8 cellular contexts compared by ENCODE assay signal in genomic region chr20:1467082-1467354, GRCh38. TPM values are rescaled to one million over a fixed set of nuclear protein-coding genes. Genes with fewer than 3 reads are reported as not detected.
DNase-seq lines count a peak whose midpoint lies in the region; ATAC-seq, FAIRE-seq and TF ChIP-seq lines count a peak whose summit lies in the region.

No MANE protein-coding gene starts in this region.

- no peak overlapping the region for H4K5ac ChIP-seq in mesendoderm (ENCODE audit: low read length)

- no peak for FAIRE-seq in HepG2 (lab: Jason Lieb, UNC)

- H3K27ac ChIP-seq in HepG2 (ENCODE audit: extremely low read length, insufficient read depth, low read length): peak overlapping the region; percentile 62
- H3K27ac ChIP-seq in subcutaneous abdominal adipose tissue (ENCODE audit: low read depth, low read length): peak overlapping the region; percentile 85
- no peak overlapping the region for H3K27ac ChIP-seq in trophoblast cell (ENCODE audit: low read depth, low read length)
- no peak overlapping the region for H3K27ac ChIP-seq in mesendoderm (ENCODE audit: low read depth, low read length)

- no peak overlapping the region for H3K18ac ChIP-seq in trophoblast cell (ENCODE audit: low read length)
- no peak overlapping the region for H3K18ac ChIP-seq in mesendoderm (ENCODE audit: low read length)

- no peak overlapping the region for H2BK12ac ChIP-seq in trophoblast cell (ENCODE audit: low read length)

- POLR2A ChIA-PET in activated CD8-positive, alpha-beta T cell treated with anti-CD3 and anti-CD28 coated beads for 36 hours (lab: Charles Lee): interaction anchor here (0.8 to 1.4 kb wide), 5 partner anchors 8 to 310 kb away, joined by 3 read pairs; partner anchors contain the start of gene SIRPB2
- POLR2A ChIA-PET in HepG2 (lab: Yijun Ruan, JAX): interaction anchor here (2.1 to 3.3 kb wide), 2 partner anchors 74 to 142 kb away, joined by 8 to 32 read pairs; partner anchors contain the start of gene FKBP1A

- H4K20me1 ChIP-seq in HepG2 (ENCODE audit: insufficient read depth, low read length): peaks cover 16% of the 10 kb centered on the region

- peak overlapping the region; percentile 83 for H3K4me3 Mint-ChIP-seq in T-helper 1 cell treated with Interleukin-12 subunit alpha and Interleukin-12 subunit beta and Interleukin-4 antibody, amounts not matched to agents 30 μg/mL and 1 μg/mL, for 36 hours
- H3K4me3 Mint-ChIP-seq in activated CD8-positive, alpha-beta T cell treated with anti-CD3 and anti-CD28 coated beads for 36 hours: peak overlapping the region; percentile 83

- H4K8ac ChIP-seq in trophoblast cell (ENCODE audit: low read depth, low read length): no peak overlapping the region
- no peak overlapping the region for H4K8ac ChIP-seq in mesendoderm (ENCODE audit: low read depth, low read length)

- WGBS in HepG2 (ENCODE audit: low lambda C conversion rate): 3% methylated on average over 7 of the region's 7 CpGs
- WGBS in trophoblast cell (ENCODE audit: extremely low coverage, insufficient coverage, insufficient read length): no CpG with 5 or more reads among the region's 7 CpGs
- no CpG with 5 or more reads among the region's 7 CpGs for WGBS in mesendoderm (ENCODE audit: extremely low coverage, insufficient coverage, low lambda C conversion rate)

- no peak for DNase-seq in T-helper 1 cell
- no peak for DNase-seq in activated CD8-positive, alpha-beta T cell treated with anti-CD3 and anti-CD28 coated beads for 36 hours
- no peak for DNase-seq in HepG2 (ENCODE audit: low spot score)
- DNase-seq in trophoblast cell: no peak
- no peak for DNase-seq in putamen (ENCODE audit: low spot score)
- DNase-seq in mesendoderm: no peak

- peak overlapping the region; percentile 74 for H3K9ac ChIP-seq in HepG2 (ENCODE audit: insufficient read depth, low read depth, low read length)
- peak overlapping the region in 1 of 5 donors; percentile 59 for H3K9ac ChIP-seq in subcutaneous abdominal adipose tissue (ENCODE audit: low read length in 5 of 5)
- no peak overlapping the region for H3K9ac ChIP-seq in trophoblast cell (ENCODE audit: low read length)
- H3K9ac ChIP-seq in mesendoderm (ENCODE audit: low read length): no peak overlapping the region

- no peak for ATAC-seq in activated CD8-positive, alpha-beta T cell treated with anti-CD3 and anti-CD28 coated beads for 36 hours
- no peak; the same call in 2 of the 3 replicates for ATAC-seq in HepG2

- H3K79me1 ChIP-seq in trophoblast cell (ENCODE audit: low read length): peaks cover 4% of the 10 kb centered on the region
- peaks cover 23% of the 10 kb centered on the region for H3K79me1 ChIP-seq in mesendoderm (ENCODE audit: low read length)

- H3K27me3 ChIP-seq in HepG2 (ENCODE audit: control insufficient read depth in 1 of 2, insufficient read depth in 2 of 2, low read length in 2 of 2) (no peaks in the 10 kb centered on the region; a peak in 2 of 5 replicates), subcutaneous abdominal adipose tissue (ENCODE audit: control insufficient read depth in 5 of 5, insufficient read depth in 4 of 5, low read length in 5 of 5) (no peaks in the 10 kb centered on the region), trophoblast cell (ENCODE audit: insufficient read depth, low read length) (no peaks in the 10 kb centered on the region), mesendoderm (ENCODE audit: insufficient read depth, low read length, poor library complexity) (no peaks in the 10 kb centered on the region)

- H3K36me3 Mint-ChIP-seq in T-helper 1 cell treated with Interleukin-12 subunit alpha and Interleukin-12 subunit beta and Interleukin-4 antibody, amounts not matched to agents 30 μg/mL and 1 μg/mL, for 36 hours (ENCODE audit: low read depth): peaks cover 4% of the 10 kb centered on the region
- H3K36me3 Mint-ChIP-seq in activated CD8-positive, alpha-beta T cell treated with anti-CD3 and anti-CD28 coated beads for 36 hours (ENCODE audit: low read depth): peaks cover 11% of the 10 kb centered on the region

- H2BK120ac ChIP-seq in trophoblast cell (ENCODE audit: insufficient read depth, low read length, poor library complexity) (no peak overlapping the region), mesendoderm (ENCODE audit: low read depth, low read length) (no peak overlapping the region)

- H3K4me1 Mint-ChIP-seq in T-helper 1 cell treated with Interleukin-12 subunit alpha and Interleukin-12 subunit beta and Interleukin-4 antibody, amounts not matched to agents 30 μg/mL and 1 μg/mL, for 36 hours (ENCODE audit: low read depth): peaks cover 41% of the 10 kb centered on the region
- H3K4me1 Mint-ChIP-seq in activated CD8-positive, alpha-beta T cell treated with anti-CD3 and anti-CD28 coated beads for 36 hours (ENCODE audit: low read depth): peaks cover 43% of the 10 kb centered on the region

- peaks cover 40% of the 10 kb centered on the region for H3K79me2 ChIP-seq in HepG2 (ENCODE audit: insufficient read depth, low read length)
- H3K79me2 ChIP-seq in trophoblast cell (ENCODE audit: control insufficient read depth, insufficient read depth, low read length, poor library complexity): peaks cover 4% of the 10 kb centered on the region
- peaks cover 20% of the 10 kb centered on the region for H3K79me2 ChIP-seq in mesendoderm (ENCODE audit: control insufficient read depth, insufficient read depth, low read length)

- H3K4me1 ChIP-seq in HepG2 (ENCODE audit: insufficient read depth, low read length): peaks cover 63% of the 10 kb centered on the region
- H3K4me1 ChIP-seq in subcutaneous abdominal adipose tissue (ENCODE audit: control insufficient read depth in 5 of 5, insufficient read depth in 5 of 5, low read length in 5 of 5): peaks cover 14 to 52% (median 40%) of the 10 kb centered on the region in 5 donors
- peaks cover 0 to 4% of the 10 kb centered on the region in 2 experiments for H3K4me1 ChIP-seq in trophoblast cell (ENCODE audit: control insufficient read depth in 1 of 2, insufficient read depth in 2 of 2, low read length in 2 of 2)
- no peaks in the 10 kb centered on the region for H3K4me1 ChIP-seq in mesendoderm (ENCODE audit: control insufficient read depth, low read depth, low read length)

- CTCF ChIA-PET in activated CD8-positive, alpha-beta T cell treated with anti-CD3 and anti-CD28 coated beads for 36 hours (lab: Charles Lee): interaction anchor here (0.8 to 4.5 kb wide), 21 partner anchors 8 to 314 kb away, joined by 3 to 44 read pairs (median 5); partner anchors contain the start of gene SDCBP2
- CTCF ChIA-PET in HepG2 (lab: Yijun Ruan, JAX; ENCODE audit: low intra/inter-chr PET ratio, low total read pairs): interaction anchor here (0.9 to 2.5 kb wide), 3 partner anchors 37 to 310 kb away, joined by 3 to 9 read pairs (median 3); no protein-coding TSS in a partner anchor

- peak overlapping the region; percentile 97 for H3K4me2 ChIP-seq in HepG2 (ENCODE audit: low read depth, low read length)
- H3K4me2 ChIP-seq in trophoblast cell (ENCODE audit: low read length): no peak overlapping the region
- no peak overlapping the region for H3K4me2 ChIP-seq in mesendoderm (ENCODE audit: low read length)

- H3K23ac ChIP-seq in trophoblast cell (ENCODE audit: low read length) (no peak overlapping the region), mesendoderm (ENCODE audit: low read length) (no peak overlapping the region)

- peak; percentile 60 for TF ChIP-seq CTCF in activated CD8-positive, alpha-beta T cell treated with anti-CD3 and anti-CD28 coated beads for 36 hours (IDR thresholded peaks at IDR 0.05)
- TF ChIP-seq CTCF in HepG2 (CRISPR knock-in tag; IDR thresholded peaks at IDR 0.05): no peak

- H3K9me3 ChIP-seq in HepG2 (ENCODE audit: low read length) (no peaks in the 10 kb centered on the region), subcutaneous abdominal adipose tissue (ENCODE audit: control insufficient read depth in 5 of 5, low read length in 5 of 5) (no peaks in the 10 kb centered on the region), trophoblast cell (ENCODE audit: insufficient read depth, low read depth, low read length) (no peaks in the 10 kb centered on the region)

- no peaks in the 10 kb centered on the region for H3K9me3 Mint-ChIP-seq in T-helper 1 cell treated with Interleukin-12 subunit alpha and Interleukin-12 subunit beta and Interleukin-4 antibody, amounts not matched to agents 30 μg/mL and 1 μg/mL, for 36 hours
- H3K9me3 Mint-ChIP-seq in activated CD8-positive, alpha-beta T cell treated with anti-CD3 and anti-CD28 coated beads for 36 hours: no peaks in the 10 kb centered on the region

- H2BK15ac ChIP-seq in mesendoderm (replicated peaks; ENCODE audit: low read depth): no peak overlapping the region

- H3K27me3 Mint-ChIP-seq in T-helper 1 cell treated with Interleukin-12 subunit alpha and Interleukin-12 subunit beta and Interleukin-4 antibody, amounts not matched to agents 30 μg/mL and 1 μg/mL, for 36 hours (ENCODE audit: low read depth): peaks cover 20% of the 10 kb centered on the region
- H3K27me3 Mint-ChIP-seq in activated CD8-positive, alpha-beta T cell treated with anti-CD3 and anti-CD28 coated beads for 36 hours: peaks cover 4% of the 10 kb centered on the region

- no peak overlapping the region for H3K14ac ChIP-seq in trophoblast cell (ENCODE audit: low read length)

- in situ Hi-C loops in HepG2 (cut with HindIII; ENCODE audit: extremely low pct_ligation_motif_present, low pct_unique_long_range_greater_than_20kb): no loop called here

- H2AK5ac ChIP-seq in trophoblast cell (ENCODE audit: low read length): no peak overlapping the region
- H2AK5ac ChIP-seq in mesendoderm (ENCODE audit: low read length): no peak overlapping the region

- no peak for TF ChIP-seq RAD21 in HepG2 (CRISPR knock-in tag; IDR thresholded peaks at IDR 0.05)

- no peak overlapping the region for H4K12ac ChIP-seq in trophoblast cell (ENCODE audit: low read depth, low read length)

- peak overlapping the region; percentile 30 to 98 (median 55) for H3K4me3 ChIP-seq in HepG2 (replicated peaks in 1 of 3; ENCODE audit: insufficient read depth in 1 of 3, low read depth in 2 of 3, low read length in 3 of 3)
- peak overlapping the region; percentile 10 to 55 (median 53) for H3K4me3 ChIP-seq in subcutaneous abdominal adipose tissue (ENCODE audit: low read depth in 1 of 5, low read length in 5 of 5)
- no peak overlapping the region for H3K4me3 ChIP-seq in trophoblast cell (ENCODE audit: low read depth, low read length)
- H3K4me3 ChIP-seq in mesendoderm (ENCODE audit: low read length): no peak overlapping the region

- H3K56ac ChIP-seq in mesendoderm (ENCODE audit: low read length): no peak overlapping the region

- no peak overlapping the region for H4K91ac ChIP-seq in trophoblast cell (ENCODE audit: low read depth, low read length)

- H3K4ac ChIP-seq in trophoblast cell (ENCODE audit: low read depth, low read length) (no peak overlapping the region), mesendoderm (ENCODE audit: low read depth, low read length) (no peak overlapping the region)

- intact Hi-C loops in activated CD8-positive, alpha-beta T cell treated with anti-CD3 and anti-CD28 coated beads for 36 hours (cut with micrococcal nuclease): loop anchor here (10.0 kb wide), 1 partner anchor 352 kb away; the partner anchor contains the start of gene PSMF1
- intact Hi-C loops in HepG2 (cut with micrococcal nuclease; ENCODE audit: unreplicated experiment): loop anchor here (1.0 to 2.0 kb wide), 2 partner anchors 74 to 349 kb away; partner anchors contain the start of genes FKBP1A and PSMF1

- H2BK5ac ChIP-seq in trophoblast cell (ENCODE audit: low read depth, low read length, poor library complexity) (no peak overlapping the region), mesendoderm (ENCODE audit: low read length) (no peak overlapping the region)

- no TSS peak for BruUV-seq in HepG2 (replicated peaks; lab: Mats Ljungman, UMichigan)

- TF ChIP-seq EP300 in HepG2 (IDR thresholded peaks at IDR 0.05; ENCODE audit: low read depth in 2 of 2, low read length in 2 of 2) (no peak), HepG2 (CRISPR knock-in tag; IDR thresholded peaks at IDR 0.05; ENCODE audit: borderline replicate concordance) (no peak)

- TF ChIP-seq POLR2A in HepG2 (IDR thresholded peaks at IDR 0.05; ENCODE audit: insufficient read depth in 1 of 2, low read depth in 2 of 2, low read length in 2 of 2): no peak

- H3K36me3 ChIP-seq in HepG2 (replicated peaks in 1 of 2; ENCODE audit: control insufficient read depth in 1 of 2, insufficient read depth in 2 of 2, low read length in 2 of 2): peaks cover 14 to 21% of the 10 kb centered on the region in 2 experiments; a peak in 4 of 5 replicates
- peaks cover 4 to 27% (median 21%) of the 10 kb centered on the region in 5 donors for H3K36me3 ChIP-seq in subcutaneous abdominal adipose tissue (ENCODE audit: control insufficient read depth in 5 of 5, insufficient read depth in 5 of 5, low read length in 5 of 5)
- peaks cover 4 to 9% of the 10 kb centered on the region in 2 experiments for H3K36me3 ChIP-seq in trophoblast cell (ENCODE audit: control insufficient read depth in 1 of 2, insufficient read depth in 2 of 2, low read length in 2 of 2)
- peaks cover 2% of the 10 kb centered on the region for H3K36me3 ChIP-seq in mesendoderm (ENCODE audit: control insufficient read depth, insufficient read depth, low read length)

- H3K27ac Mint-ChIP-seq in T-helper 1 cell treated with Interleukin-12 subunit alpha and Interleukin-12 subunit beta and Interleukin-4 antibody, amounts not matched to agents 30 μg/mL and 1 μg/mL, for 36 hours: peak overlapping the region; percentile 62
- H3K27ac Mint-ChIP-seq in activated CD8-positive, alpha-beta T cell treated with anti-CD3 and anti-CD28 coated beads for 36 hours: no peak overlapping the region

- H2AFZ ChIP-seq in HepG2 (ENCODE audit: low read length) (peak overlapping the region; percentile 47), trophoblast cell (ENCODE audit: insufficient read depth, low read length, poor library complexity) (no peak overlapping the region)

RNA-seq across cellular contexts. Expression of gene NSFL1C, which starts 0.4 kb away (rescaled TPM):
- 10 to 100 TPM; 67.2 to 67.9 TPM for total RNA-seq in activated CD8-positive, alpha-beta T cell treated with anti-CD3 and anti-CD28 coated beads for 36 hours
- total RNA-seq in HepG2 (2016; rRNA removed; fragmentation: Illumina TruSeq; extraction: Trizol): 62.7 and 74.0 TPM in 2 replicates
- 27.0 and 31.9 TPM in 2 replicates for total RNA-seq in HepG2 (2016; cell fraction: cytosol; rRNA removed; fragmentation: Illumina TruSeq; extraction: Trizol; ENCODE audit: low read depth)
- 67.3 and 70.8 TPM in 2 replicates for total RNA-seq in HepG2 (2016; cell fraction: insoluble cytoplasmic fraction; rRNA removed; fragmentation: Illumina TruSeq; extraction: Trizol)
- 34.0 and 35.0 TPM in 2 replicates for total RNA-seq in HepG2 (2016; cell fraction: membrane; rRNA removed; fragmentation: Illumina TruSeq; extraction: Trizol)
- total RNA-seq in HepG2 (2016; cell fraction: nucleus; rRNA removed; fragmentation: Illumina TruSeq; extraction: Trizol): 57.9 and 59.7 TPM in 2 replicates
- polyA plus RNA-seq in HepG2 (2011; rRNA removed): 22.9 and 31.9 TPM in 2 replicates
- polyA plus RNA-seq in HepG2 (2011; cell fraction: cytosol; rRNA removed): 24.0 and 30.9 TPM in 2 replicates
- polyA plus RNA-seq in HepG2 (2011; cell fraction: nucleus; rRNA removed): 94.8 and 100 TPM in 2 replicates
- polyA plus RNA-seq in HepG2 (2012): 82.3 and 83.4 TPM in 2 replicates
- 54.9 and 58.8 TPM in 2 replicates for polyA plus RNA-seq in HepG2 (2016; cell fraction: cytosol; fragmentation: Illumina TruSeq; extraction: Trizol; ENCODE audit: low read depth)
- polyA plus RNA-seq in HepG2 (2016; cell fraction: insoluble cytoplasmic fraction; fragmentation: Illumina TruSeq; extraction: Trizol; ENCODE audit: low read depth): 139 and 153 TPM in 2 replicates
- polyA plus RNA-seq in HepG2 (2016; cell fraction: membrane; fragmentation: Illumina TruSeq; extraction: Trizol; ENCODE audit: low read depth): 55.7 and 56.7 TPM in 2 replicates
- polyA plus RNA-seq in HepG2 (2016; cell fraction: nucleus; fragmentation: Illumina TruSeq; extraction: Trizol; ENCODE audit: insufficient read depth, low read depth): 105 and 116 TPM in 2 replicates
- 23.6 and 36.6 TPM in 2 replicates for polyA minus RNA-seq in HepG2 (2011; rRNA and poly(A)+ RNA removed; ENCODE audit: low replicate concordance)
- polyA minus RNA-seq in HepG2 (2011; cell fraction: cytosol; rRNA and poly(A)+ RNA removed): 11.3 and 16.5 TPM in 2 replicates
- polyA minus RNA-seq in HepG2 (2011; cell fraction: nucleus; rRNA and poly(A)+ RNA removed): 149 and 165 TPM in 2 replicates
- polyA plus RNA-seq in trophoblast cell (2013): 60.7 and 62.9 TPM in 2 replicates
- polyA plus RNA-seq in mesendoderm (2013, experiment 1 of 2): 67.6 TPM
- polyA plus RNA-seq in mesendoderm (2013, experiment 2 of 2): 66.4 TPM

RNA-seq across cellular contexts. Expression of gene SIRPB2, which starts 24.2 kb away (rescaled TPM):
- not detected for total RNA-seq in activated CD8-positive, alpha-beta T cell treated with anti-CD3 and anti-CD28 coated beads for 36 hours
- not detected in 2 replicates for total RNA-seq in HepG2 (2016; rRNA removed; fragmentation: Illumina TruSeq; extraction: Trizol)
- total RNA-seq in HepG2 (2016; cell fraction: cytosol; rRNA removed; fragmentation: Illumina TruSeq; extraction: Trizol; ENCODE audit: low read depth): not detected in 2 replicates
- total RNA-seq in HepG2 (2016; cell fraction: insoluble cytoplasmic fraction; rRNA removed; fragmentation: Illumina TruSeq; extraction: Trizol): not detected in 2 replicates
- total RNA-seq in HepG2 (2016; cell fraction: membrane; rRNA removed; fragmentation: Illumina TruSeq; extraction: Trizol): not detected in 2 replicates
- not detected in 2 replicates for total RNA-seq in HepG2 (2016; cell fraction: nucleus; rRNA removed; fragmentation: Illumina TruSeq; extraction: Trizol)
- not detected in 2 replicates for polyA plus RNA-seq in HepG2 (2011; rRNA removed)
- polyA plus RNA-seq in HepG2 (2011; cell fraction: cytosol; rRNA removed): not detected in 2 replicates
- polyA plus RNA-seq in HepG2 (2011; cell fraction: nucleus; rRNA removed): not detected in 2 replicates
- polyA plus RNA-seq in HepG2 (2012): not detected in 2 replicates
- polyA plus RNA-seq in HepG2 (2016; cell fraction: cytosol; fragmentation: Illumina TruSeq; extraction: Trizol; ENCODE audit: low read depth): not detected in 2 replicates
- not detected in 2 replicates for polyA plus RNA-seq in HepG2 (2016; cell fraction: insoluble cytoplasmic fraction; fragmentation: Illumina TruSeq; extraction: Trizol; ENCODE audit: low read depth)
- polyA plus RNA-seq in HepG2 (2016; cell fraction: membrane; fragmentation: Illumina TruSeq; extraction: Trizol; ENCODE audit: low read depth): not detected in 2 replicates
- polyA plus RNA-seq in HepG2 (2016; cell fraction: nucleus; fragmentation: Illumina TruSeq; extraction: Trizol; ENCODE audit: insufficient read depth, low read depth): not detected in 2 replicates
- polyA minus RNA-seq in HepG2 (2011; rRNA and poly(A)+ RNA removed; ENCODE audit: low replicate concordance): not detected in 2 replicates
- polyA minus RNA-seq in HepG2 (2011; cell fraction: cytosol; rRNA and poly(A)+ RNA removed): not detected in 2 replicates
- polyA minus RNA-seq in HepG2 (2011; cell fraction: nucleus; rRNA and poly(A)+ RNA removed): not detected in 2 replicates
- 0.83 and 1.1 TPM in 2 replicates for polyA plus RNA-seq in trophoblast cell (2013)
- 0.52 TPM for polyA plus RNA-seq in mesendoderm (2013, experiment 1 of 2)
- polyA plus RNA-seq in mesendoderm (2013, experiment 2 of 2): 0.49 TPM

Comparison
In these comparisons a context has a peak if more than half of its experiments do, and no peak if none do; other contexts are left out.
1. H3K27ac ChIP-seq: peak in HepG2 (single experiment) and subcutaneous abdominal adipose tissue (single experiment); none in trophoblast cell (single experiment) and mesendoderm (single experiment).
2. H3K4me3 ChIP-seq: peak in HepG2 (3 of 3) and subcutaneous abdominal adipose tissue (5 of 5); none in trophoblast cell (single experiment) and mesendoderm (single experiment).